19 cellular contexts compared by ENCODE assay signal in the genomic region with DNA sequence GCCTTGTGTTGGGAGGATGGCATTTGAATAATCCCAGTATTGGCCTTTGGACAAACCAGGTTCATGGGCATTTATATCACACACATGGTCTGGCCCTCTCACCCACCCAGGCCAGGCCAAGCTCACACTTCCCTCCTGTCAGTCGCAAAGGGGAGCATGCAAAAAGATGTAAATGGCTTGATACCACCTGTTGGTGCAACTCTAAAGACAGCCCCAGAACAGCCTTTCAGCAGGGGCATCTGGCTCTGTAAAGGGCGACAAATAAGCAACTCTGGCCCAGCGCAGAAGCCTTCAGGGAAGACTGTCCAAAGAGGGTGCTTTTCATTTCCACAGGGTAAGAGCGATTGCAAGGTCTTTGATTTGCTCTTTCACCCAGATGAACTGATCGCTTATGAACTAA.
"Had no signal": no experiment of that assay in that cellular context is flagged by ENCODE, and none has a peak within 500 bp of the region (broad histone marks: within the 10 kb centered on the region; RNA-seq: fewer than 3 reads in every experiment).

No MANE protein-coding gene starts in this region.

- ATAC-seq: activated CD4-positive, alpha-beta T cell treated with anti-CD3 and anti-CD28 coated beads for 36 hours; activated CD8-positive, alpha-beta T cell treated with anti-CD3 and anti-CD28 coated beads for 36 hours; activated naive CD4-positive, alpha-beta T cell treated with anti-CD3 and anti-CD28 coated beads, Interleukin-2, amount 50 U/mL, for 72 hours; activated naive CD8-positive, alpha-beta T cell treated with anti-CD3 and anti-CD28 coated beads, Interleukin-2, amount 50 U/mL, for 24 hours; body of pancreas; PC-3 had no signal

- H3K27me3 Mint-ChIP-seq: activated CD4-positive, alpha-beta T cell treated with anti-CD3 and anti-CD28 coated beads for 36 hours; activated CD8-positive, alpha-beta T cell treated with anti-CD3 and anti-CD28 coated beads for 36 hours; activated naive CD8-positive, alpha-beta T cell treated with anti-CD3 and anti-CD28 coated beads, Interleukin-2, amount 50 U/mL, for 24 hours; central memory CD8-positive, alpha-beta T cell had no signal

- H3K27ac Mint-ChIP-seq: activated CD4-positive, alpha-beta T cell treated with anti-CD3 and anti-CD28 coated beads for 36 hours; activated CD8-positive, alpha-beta T cell treated with anti-CD3 and anti-CD28 coated beads for 36 hours; activated naive CD8-positive, alpha-beta T cell treated with anti-CD3 and anti-CD28 coated beads, Interleukin-2, amount 50 U/mL, for 24 hours; activated T-helper 1 cell treated with anti-CD3 and anti-CD28 coated beads, Interleukin-12 subunit alpha, Interleukin-12 subunit beta, Interleukin-2, Interleukin-4 antibody, amounts not matched to agents 30 ng/mL and 10 ng/mL and 1 ng/mL, durations not matched to agents 14 hours and 24 hours and 36 hours had no signal

- H3K4me1 Mint-ChIP-seq: activated CD4-positive, alpha-beta T cell treated with anti-CD3 and anti-CD28 coated beads for 36 hours; activated naive CD8-positive, alpha-beta T cell treated with anti-CD3 and anti-CD28 coated beads, Interleukin-2, amount 50 U/mL, for 24 hours; central memory CD8-positive, alpha-beta T cell had no signal

- H3K9me3 Mint-ChIP-seq: activated CD8-positive, alpha-beta T cell treated with anti-CD3 and anti-CD28 coated beads for 36 hours; activated naive CD4-positive, alpha-beta T cell treated with anti-CD3 and anti-CD28 coated beads, Interleukin-2, amount 50 U/mL, for 72 hours; activated naive CD8-positive, alpha-beta T cell treated with anti-CD3 and anti-CD28 coated beads, Interleukin-2, amount 50 U/mL, for 24 hours; activated T-helper 1 cell treated with anti-CD3 and anti-CD28 coated beads, Interleukin-12 subunit alpha, Interleukin-12 subunit beta, Interleukin-2, Interleukin-4 antibody, amounts not matched to agents 30 ng/mL and 10 ng/mL and 1 ng/mL, durations not matched to agents 14 hours and 24 hours and 36 hours; central memory CD8-positive, alpha-beta T cell had no signal

- DNase-seq: activated CD4-positive, alpha-beta T cell treated with anti-CD3 and anti-CD28 coated beads for 36 hours; activated CD8-positive, alpha-beta memory T cell treated with anti-CD3 and anti-CD28 coated beads, Interleukin-2, amount 50 U/mL, for 48 hours; activated CD8-positive, alpha-beta T cell treated with anti-CD3 and anti-CD28 coated beads for 36 hours; activated effector memory CD4-positive, alpha-beta T cell treated with anti-CD3 and anti-CD28 coated beads, Interleukin-2, amount 50 U/mL, for 16 hours; activated naive CD4-positive, alpha-beta T cell treated with Interleukin-2 at 50 U/mL for 16 hours; activated naive CD8-positive, alpha-beta T cell treated with anti-CD3 and anti-CD28 coated beads, Interleukin-2, amount 50 U/mL, for 24 hours; activated T-cell treated with anti-CD3 and anti-CD28 coated beads, Interleukin-2, amount 50 U/mL, for 1 hour; amniotic stem cell; body of pancreas; NCI-H1105; NCI-H1436; NCI-H1694 treated with DMSO at 0.1 percent for 48 hours; NCI-H2029 treated with DMSO at 0.1 percent for 48 hours; NCI-H510A treated with DMSO at 0.1 percent for 48 hours; PC-3; SK-N-SH had no signal

- H3K4me3 Mint-ChIP-seq: activated CD4-positive, alpha-beta T cell treated with anti-CD3 and anti-CD28 coated beads for 36 hours; activated CD8-positive, alpha-beta T cell treated with anti-CD3 and anti-CD28 coated beads for 36 hours; activated naive CD8-positive, alpha-beta T cell treated with anti-CD3 and anti-CD28 coated beads, Interleukin-2, amount 50 U/mL, for 24 hours; activated T-helper 1 cell treated with anti-CD3 and anti-CD28 coated beads, Interleukin-12 subunit alpha, Interleukin-12 subunit beta, Interleukin-2, Interleukin-4 antibody, amounts not matched to agents 30 ng/mL and 10 ng/mL and 1 ng/mL, durations not matched to agents 14 hours and 24 hours and 36 hours; central memory CD8-positive, alpha-beta T cell had no signal
